In the genomic region with DNA sequence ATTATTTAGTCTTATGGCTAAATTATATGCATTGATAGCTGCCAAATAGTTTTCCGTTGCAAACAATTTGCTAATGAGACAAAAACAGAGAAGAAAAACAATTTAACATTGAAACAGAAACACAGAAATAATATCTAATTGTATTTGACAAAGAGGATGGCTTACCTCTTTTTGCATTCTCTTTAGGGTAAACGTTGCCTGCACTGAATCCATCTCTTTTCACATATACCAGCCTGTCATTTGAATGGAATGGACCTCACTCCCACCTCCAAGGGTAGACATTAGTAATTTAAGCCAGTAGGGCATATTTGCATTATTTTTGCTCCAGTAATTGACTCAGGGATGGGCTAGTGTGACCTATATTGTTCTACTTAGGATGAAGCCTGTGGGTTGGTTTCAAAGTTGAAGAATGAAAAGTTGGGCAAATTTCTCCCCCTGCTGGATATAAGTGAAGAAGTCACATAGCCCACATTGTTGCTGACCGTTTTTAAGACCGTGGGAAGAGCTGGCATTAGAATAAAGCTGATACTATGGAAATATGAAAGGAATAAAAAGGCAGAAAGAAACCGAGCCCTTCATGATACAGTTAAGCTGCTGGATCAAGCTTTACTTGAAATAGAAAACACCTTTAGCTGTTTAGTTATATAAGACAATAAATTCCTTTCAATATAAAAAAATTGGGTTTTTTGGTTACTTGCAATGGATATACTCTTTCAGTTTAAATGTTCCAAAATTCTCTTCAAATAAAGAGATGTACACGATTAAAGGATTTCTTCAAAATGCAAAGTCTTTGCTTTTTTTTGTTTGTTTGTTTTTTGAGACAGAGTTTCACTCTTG, we compare ENCODE assay signal across 7 cellular contexts. TPM values are rescaled to one million over a fixed set of nuclear protein-coding genes. Genes with fewer than 3 reads are reported as not detected.
DNase-seq lines count a peak whose midpoint lies in the region; ATAC-seq and TF ChIP-seq lines count a peak whose summit lies in the region.

No MANE protein-coding gene starts in this region.

- H3K4me1 Mint-ChIP-seq in glutamatergic neuron (ENCODE audit: low read depth, unreplicated experiment): no peaks in the 10 kb centered on the region

- no peaks in the 10 kb centered on the region for H3K36me3 Mint-ChIP-seq in glutamatergic neuron (ENCODE audit: unreplicated experiment)

- H3K9me3 Mint-ChIP-seq in glutamatergic neuron (ENCODE audit: unreplicated experiment): no peaks in the 10 kb centered on the region

- ATAC-seq in GM19438 (IDR thresholded peaks at IDR 0.05; ENCODE audit: low read depth, unreplicated experiment): peak; percentile 62
- no peak for ATAC-seq in HG02852 (IDR thresholded peaks at IDR 0.05; ENCODE audit: unreplicated experiment)

- no peak overlapping the region for H3K27ac ChIP-seq in VCaP

- DNase-seq in EL (peak; percentile 55), MV-4-11 (lab: John Stamatoyannopoulos, UW) (peak; percentile 51), glutamatergic neuron (no peak), retinal pigment epithelial cell (ENCODE audit: low read depth) (no peak)

- TF ChIP-seq CTCF in VCaP (conservative IDR thresholded peaks at IDR 0.05) (peak; percentile 78), glutamatergic neuron (IDR thresholded peaks at IDR 0.05; ENCODE audit: partially characterized antibody, unreplicated experiment) (peak; percentile 72), retinal pigment epithelial cell (conservative IDR thresholded peaks at IDR 0.05; ENCODE audit: low read depth, low read length) (peak; percentile 71)

- no peak overlapping the region for H3K4me3 ChIP-seq in retinal pigment epithelial cell (ENCODE audit: low read length)

- peaks cover 1% of the 10 kb centered on the region for H3K27me3 Mint-ChIP-seq in glutamatergic neuron (ENCODE audit: unreplicated experiment)

- H3K4me3 Mint-ChIP-seq in glutamatergic neuron (ENCODE audit: unreplicated experiment): no peak overlapping the region

- H3K27ac Mint-ChIP-seq in glutamatergic neuron (ENCODE audit: unreplicated experiment): no peak overlapping the region

RNA-seq across cellular contexts. Expression of gene PIERCE2, which starts 26.9 kb away (rescaled TPM):
- 1.9 TPM for total RNA-seq in glutamatergic neuron (ENCODE audit: unreplicated experiment)

RNA-seq across cellular contexts. Expression of gene CCPG1, which starts 27.0 kb away (rescaled TPM):
- 30.8 TPM for total RNA-seq in glutamatergic neuron (ENCODE audit: unreplicated experiment)

Comparison
In these comparisons a context has a peak if more than half of its experiments do, and no peak if none do; other contexts are left out.
1. DNase-seq: peak in EL (single experiment) and MV-4-11 (single experiment); none in glutamatergic neuron (single experiment) and retinal pigment epithelial cell (single experiment).
2. Peak in every context shown above with its lines, with median percentiles within 50 percentile points of each other: CTCF ChIP-seq.